1 cellular context compared by ENCODE assay signal in the genomic region with DNA sequence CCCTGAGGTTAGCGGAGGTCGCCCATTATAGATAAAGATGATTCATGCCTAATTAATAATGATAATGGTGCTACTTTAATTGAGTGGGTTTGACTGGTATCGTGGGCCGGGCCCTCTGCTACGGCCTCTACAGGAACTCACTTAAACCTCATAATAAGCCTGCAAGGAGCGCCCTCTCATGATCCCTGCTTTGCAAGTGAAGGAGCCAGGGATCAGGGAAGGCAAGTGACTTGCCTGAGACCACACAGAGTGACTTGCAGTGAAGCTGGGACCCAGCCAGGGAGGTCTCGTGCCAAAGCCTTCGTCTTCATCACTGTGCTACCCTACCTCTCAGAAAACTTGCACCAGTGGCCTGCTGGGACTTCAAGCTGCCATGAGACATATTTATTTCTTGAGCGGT.
TF ChIP-seq lines count a peak whose summit lies in the region.

No MANE protein-coding gene starts in this region.

TF ChIP-seq in WTC11, 78 proteins besides CTCF, POLR2A, EP300 and RAD21 (continued from another document):
- TF ChIP-seq, protein P1, sequence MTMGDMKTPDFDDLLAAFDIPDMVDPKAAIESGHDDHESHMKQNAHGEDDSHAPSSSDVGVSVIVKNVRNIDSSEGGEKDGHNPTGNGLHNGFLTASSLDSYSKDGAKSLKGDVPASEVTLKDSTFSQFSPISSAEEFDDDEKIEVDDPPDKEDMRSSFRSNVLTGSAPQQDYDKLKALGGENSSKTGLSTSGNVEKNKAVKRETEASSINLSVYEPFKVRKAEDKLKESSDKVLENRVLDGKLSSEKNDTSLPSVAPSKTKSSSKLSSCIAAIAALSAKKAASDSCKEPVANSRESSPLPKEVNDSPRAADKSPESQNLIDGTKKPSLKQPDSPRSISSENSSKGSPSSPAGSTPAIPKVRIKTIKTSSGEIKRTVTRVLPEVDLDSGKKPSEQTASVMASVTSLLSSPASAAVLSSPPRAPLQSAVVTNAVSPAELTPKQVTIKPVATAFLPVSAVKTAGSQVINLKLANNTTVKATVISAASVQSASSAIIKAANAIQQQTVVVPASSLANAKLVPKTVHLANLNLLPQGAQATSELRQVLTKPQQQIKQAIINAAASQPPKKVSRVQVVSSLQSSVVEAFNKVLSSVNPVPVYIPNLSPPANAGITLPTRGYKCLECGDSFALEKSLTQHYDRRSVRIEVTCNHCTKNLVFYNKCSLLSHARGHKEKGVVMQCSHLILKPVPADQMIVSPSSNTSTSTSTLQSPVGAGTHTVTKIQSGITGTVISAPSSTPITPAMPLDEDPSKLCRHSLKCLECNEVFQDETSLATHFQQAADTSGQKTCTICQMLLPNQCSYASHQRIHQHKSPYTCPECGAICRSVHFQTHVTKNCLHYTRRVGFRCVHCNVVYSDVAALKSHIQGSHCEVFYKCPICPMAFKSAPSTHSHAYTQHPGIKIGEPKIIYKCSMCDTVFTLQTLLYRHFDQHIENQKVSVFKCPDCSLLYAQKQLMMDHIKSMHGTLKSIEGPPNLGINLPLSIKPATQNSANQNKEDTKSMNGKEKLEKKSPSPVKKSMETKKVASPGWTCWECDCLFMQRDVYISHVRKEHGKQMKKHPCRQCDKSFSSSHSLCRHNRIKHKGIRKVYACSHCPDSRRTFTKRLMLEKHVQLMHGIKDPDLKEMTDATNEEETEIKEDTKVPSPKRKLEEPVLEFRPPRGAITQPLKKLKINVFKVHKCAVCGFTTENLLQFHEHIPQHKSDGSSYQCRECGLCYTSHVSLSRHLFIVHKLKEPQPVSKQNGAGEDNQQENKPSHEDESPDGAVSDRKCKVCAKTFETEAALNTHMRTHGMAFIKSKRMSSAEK (CRISPR knock-in tag; IDR thresholded peaks at IDR 0.05; ENCODE audit: borderline replicate concordance) = no peak
- TF ChIP-seq ZNF416 (CRISPR knock-in tag; IDR thresholded peaks at IDR 0.05) (no peak), GTF2I (CRISPR knock-in tag; conservative IDR thresholded peaks at IDR 0.05) (no peak), ZNF423 (CRISPR knock-in tag; IDR thresholded peaks at IDR 0.05) (no peak), ATF6 (CRISPR knock-in tag; IDR thresholded peaks at IDR 0.05) (no peak), HMGA2 (CRISPR knock-in tag; IDR thresholded peaks at IDR 0.05) (no peak), E2F5 (CRISPR knock-in tag; IDR thresholded peaks at IDR 0.05) (no peak), SMAD4 (CRISPR knock-in tag; IDR thresholded peaks at IDR 0.05) (no peak), NR2C2 (CRISPR knock-in tag; IDR thresholded peaks at IDR 0.05) (no peak)
